ENCODE assay signal across 8 cellular contexts in genomic region chr20:47725248-47725973, GRCh38. TPM values are rescaled to one million over a fixed set of nuclear protein-coding genes. Genes with fewer than 3 reads are reported as not detected.
DNase-seq lines count a peak whose midpoint lies in the region; ATAC-seq and TF ChIP-seq lines count a peak whose summit lies in the region.

No MANE protein-coding gene starts in this region.

- no peaks in the 10 kb centered on the region for H3K27me3 ChIP-seq in kidney epithelial cell (ENCODE audit: control insufficient read depth, insufficient read depth, low read length)

- no peak overlapping the region for H3K4me3 ChIP-seq in kidney epithelial cell (ENCODE audit: low read depth, low read length)

- H3K36me3 ChIP-seq in kidney epithelial cell (ENCODE audit: control insufficient read depth, insufficient read depth, low read length) = no peaks in the 10 kb centered on the region

- DNase-seq in Ammon's horn (ENCODE audit: low spot score) = peak; percentile 85
- peak; percentile 39 for DNase-seq in GOT3 (lab: John Stamatoyannopoulos, UW)
- DNase-seq in NCI-H2227 (lab: John Stamatoyannopoulos, UW; ENCODE audit: unreplicated experiment) = peak; percentile 88
- DNase-seq in activated CD4-positive, CD25-positive, alpha-beta regulatory T cell treated with anti-CD3 and anti-CD28 coated beads, Interleukin-2, amount 50 U/mL, for 16 hours (ENCODE audit: low read depth, low spot score) = peak; percentile 62
- peak; percentile 85 for DNase-seq in central memory CD4-positive, alpha-beta T cell
- DNase-seq in kidney epithelial cell (ENCODE audit: low read depth) = peak; percentile 50
- peak; percentile 74 to 80 for DNase-seq in stimulated activated CD4-positive, alpha-beta T cell treated with anti-CD3 and anti-CD28 coated beads, Interleukin-2, amount 100 ng/mL, for 48 hours

- TF ChIP-seq CTCF in kidney epithelial cell (IDR thresholded peaks at IDR 0.05; ENCODE audit: insufficient read depth, low read length, poor library complexity, severe bottlenecking) = peak; percentile 94

- ATAC-seq in GM21447 (IDR thresholded peaks at IDR 0.05; ENCODE audit: unreplicated experiment) = no peak

RNA-seq across cellular contexts. Expression of gene SULF2, which starts 59.9 kb away (rescaled TPM):
- total RNA-seq in kidney epithelial cell = 78.2 and 80.8 TPM in 2 replicates
